ENCODE assay signal across 20 cellular contexts in the genomic region with DNA sequence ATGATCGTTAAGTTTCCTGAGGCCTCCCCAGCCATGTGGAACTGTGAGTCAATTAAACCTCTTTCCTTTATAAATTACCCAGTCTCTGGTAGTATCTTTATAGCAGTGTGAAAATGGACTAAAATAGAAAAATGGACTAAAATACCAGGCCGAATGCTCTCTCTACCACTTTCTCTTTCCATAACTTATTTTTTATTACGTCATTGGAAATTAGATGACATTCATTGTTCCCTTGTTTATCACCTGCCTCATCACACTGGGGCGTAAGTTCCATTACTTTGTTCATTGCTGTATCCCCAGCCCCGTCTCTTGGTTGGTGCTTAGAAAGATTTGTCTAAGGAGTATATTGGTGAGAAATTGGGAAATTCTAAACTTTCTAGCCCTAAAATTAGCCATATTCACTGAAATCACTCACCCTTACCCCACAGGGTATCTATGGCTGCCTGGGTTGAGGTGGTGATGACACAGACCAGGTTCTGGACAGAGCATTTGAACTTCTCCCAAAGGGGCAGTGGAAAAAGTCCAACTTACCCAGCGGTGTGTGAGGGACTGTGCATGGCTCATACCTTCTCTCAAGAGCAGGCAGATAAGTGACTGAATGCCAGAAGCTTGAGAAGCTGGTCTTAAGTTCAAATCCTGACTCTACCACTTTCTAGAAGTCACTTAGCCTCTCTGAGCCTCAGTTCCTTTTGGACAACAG.
"Had no signal": no experiment of that assay in that cellular context is flagged by ENCODE, and none has a peak within 500 bp of the region (broad histone marks: within the 10 kb centered on the region; RNA-seq: fewer than 3 reads in every experiment).

No MANE protein-coding gene starts in this region.

- H3K27ac Mint-ChIP-seq: immature natural killer cell, nephron, type B pancreatic cell had no signal

- H3K27me3 ChIP-seq: colonic mucosa, gastrocnemius medialis, suprapubic skin, thyroid gland, uterus had no signal

- H3K4me1 ChIP-seq: colonic mucosa, psoas muscle, suprapubic skin, thyroid gland, uterus had no signal

- ATAC-seq: esophagus mucosa; gastrocnemius medialis; psoas muscle; stimulated activated naive CD8-positive, alpha-beta T cell treated with anti-CD3 and anti-CD28 coated beads, Interleukin-15, Interleukin-2, amounts not matched to agents 100 U/mL and 50 U/mL, for 24 hours had no signal

- DNase-seq: colonic mucosa; effector CD8-positive, alpha-beta T cell; gastrocnemius medialis; immature natural killer cell; mesendoderm; naive B cell; psoas muscle; retina; small intestine; stimulated activated CD4-positive, alpha-beta T cell treated with anti-CD3 and anti-CD28 coated beads, Interleukin-12 subunit alpha, Interleukin-12 subunit beta, amount 100 ng/mL, for 4 hours; stimulated activated CD4-positive, alpha-beta T cell treated with anti-CD3 and anti-CD28 coated beads, Interleukin-2, amount 100 ng/mL, for 48 hours; stimulated activated naive CD8-positive, alpha-beta T cell treated with anti-CD3 and anti-CD28 coated beads, Interleukin-15, Interleukin-2, amounts not matched to agents 100 U/mL and 50 U/mL, for 24 hours; thyroid gland; uterus had no signal

- H3K36me3 ChIP-seq: colonic mucosa, gastrocnemius medialis, suprapubic skin, thyroid gland, uterus had no signal

- H3K36me3 Mint-ChIP-seq: naive B cell, type B pancreatic cell had no signal

- H3K4me1 Mint-ChIP-seq: immature natural killer cell had no signal

- H3K27ac ChIP-seq: colonic mucosa, gastrocnemius medialis, psoas muscle, suprapubic skin, thyroid gland, uterus had no signal

- H3K4me3 ChIP-seq: colonic mucosa, gastrocnemius medialis, psoas muscle, suprapubic skin, thyroid gland, uterus had no signal

- H3K9me3 Mint-ChIP-seq: immature natural killer cell, nephron, type B pancreatic cell had no signal

- H3K4me3 Mint-ChIP-seq: immature natural killer cell, naive B cell, nephron, type B pancreatic cell had no signal

- FAIRE-seq: endometrium, keratinocyte, small intestine had no signal

- H3K9me3 ChIP-seq: colonic mucosa, gastrocnemius medialis, psoas muscle, suprapubic skin, thyroid gland, uterus had no signal
